ENCODE assay signal across 21 cellular contexts in genomic region chr4:61532324-61532723, GRCh38.
A peak's percentile ranks its signal among the peaks of the same experiment; 100 is the strongest.
DNase-seq lines count a peak whose midpoint lies in the region; ATAC-seq, FAIRE-seq and TF ChIP-seq lines count a peak whose summit lies in the region.
"Had no signal": no experiment of that assay in that cellular context is flagged by ENCODE, and none has a peak within 500 bp of the region (broad histone marks: within the 10 kb centered on the region; RNA-seq: fewer than 3 reads in every experiment).

No MANE protein-coding gene starts in this region.

- CTCF ChIA-PET in GM12878 (lab: Yijun Ruan, JAX) = interaction anchor here (0.8 kb wide), 1 partner anchor 9 kb away, joined by 4 read pairs; no protein-coding TSS in a partner anchor

- no TSS peak for BruUV-seq in GM12878 (replicated peaks; lab: Mats Ljungman, UMichigan)

- TF ChIP-seq POLR2A in GM12878 (IDR thresholded peaks at IDR 0.05; ENCODE audit: low read depth, low read length) = no peak

- no peak overlapping the region for H3K27ac ChIP-seq in GM12878 (ENCODE audit: control insufficient read depth, insufficient read depth)
- H3K27ac ChIP-seq: BLaER1, gastroesophageal sphincter, HL-60, uterus had no signal

- no peak for FAIRE-seq in GM12878 (lab: Jason Lieb, UNC)
- FAIRE-seq: A204.1, D721Med had no signal

- H3K36me3 ChIP-seq in GM12878 (ENCODE audit: control insufficient read depth in 2 of 2, insufficient read depth in 2 of 2, low read length in 1 of 2) = no peaks in the 10 kb centered on the region
- H3K36me3 ChIP-seq: BLaER1, gastroesophageal sphincter, HAP-1, uterus had no signal

- H3K79me2 ChIP-seq in GM12878 (ENCODE audit: control insufficient read depth, insufficient read depth, low read length) = no peaks in the 10 kb centered on the region

- no peaks in the 10 kb centered on the region for H4K20me1 ChIP-seq in GM12878 (ENCODE audit: control insufficient read depth, insufficient read depth)
- H4K20me1 ChIP-seq: BLaER1 had no signal

- in situ Hi-C loops in GM12878 (cut with MboI) = no loop called here

- DNase-seq in NCI-H2029 (lab: John Stamatoyannopoulos, UW) = peak; percentile 1
- DNase-seq in NCI-H2029 treated with DMSO at 0.1 percent for 48 hours (lab: John Stamatoyannopoulos, UW) = no peak
- no peak for DNase-seq in GM12878 (ENCODE audit: low read depth, low spot score)
- DNase-seq in left ventricle myocardium superior = peak; percentile 30
- peak; percentile 83 for DNase-seq in retina
- DNase-seq: activated B cell treated with CpG ODN at 0.5 μM for 24 hours; natural killer cell; NCI-H446 treated with DMSO at 0.1 percent for 48 hours; stimulated activated CD4-positive, alpha-beta T cell treated with anti-CD3 and anti-CD28 coated beads, Interleukin-1b, Interleukin-23, amount 100 ng/mL, for 48 hours; T-helper 2 cell; uterus had no signal

- no peak overlapping the region for H3K4me3 ChIP-seq in GM12878
- H3K4me3 ChIP-seq: BLaER1, gastroesophageal sphincter, HAP-1, uterus had no signal

- no peak for TF ChIP-seq CTCF in GM12878 (IDR thresholded peaks at IDR 0.05 in 2 of 3, conservative IDR thresholded peaks at IDR 0.05 in 1 of 3; ENCODE audit: control insufficient read depth in 2 of 3, extremely low read depth in 1 of 3, insufficient read depth in 1 of 3, low read depth in 3 of 3, low read length in 3 of 3)

- RAD21 ChIA-PET in GM12878 (lab: Charles Lee; ENCODE audit: unreplicated experiment) = interaction anchor here (0.7 to 1.5 kb wide), 3 partner anchors 9 to 26 kb away, joined by 3 to 8 read pairs (median 5); no protein-coding TSS in a partner anchor

- H3K9ac ChIP-seq in GM12878 (ENCODE audit: control insufficient read depth, insufficient read depth, low read length) = no peak overlapping the region
- H3K9ac ChIP-seq: BLaER1 had no signal

- POLR2A ChIA-PET in GM12878 (lab: Charles Lee) = no interaction called here

- H2AFZ ChIP-seq in GM12878 (ENCODE audit: control insufficient read depth, low read depth, low read length) = no peak overlapping the region

- no peak for TF ChIP-seq EP300 in GM12878 (IDR thresholded peaks at IDR 0.05; ENCODE audit: borderline replicate concordance in 1 of 2, control insufficient read depth in 1 of 2, low read depth in 2 of 2, low read length in 2 of 2)

- WGBS in GM12878 (ENCODE audit: insufficient coverage, insufficient replicate concordance, low lambda C conversion rate, missing lambda C conversion rate) = 63% methylated on average over 13 of the region's 13 CpGs

- SMC1A ChIA-PET in GM12878 (lab: Charles Lee; ENCODE audit: uncharacterized antibody, unreplicated experiment) = interaction anchor here (1.3 kb wide), 1 partner anchor 13 kb away, joined by 4 read pairs; no protein-coding TSS in a partner anchor

- no peaks in the 10 kb centered on the region for H3K9me3 ChIP-seq in GM12878 (replicated peaks; ENCODE audit: control insufficient read depth, insufficient read depth, low read length)
- H3K9me3 ChIP-seq: BLaER1, uterus had no signal

- no peaks in the 10 kb centered on the region for H3K27me3 ChIP-seq in GM12878 (replicated peaks in 1 of 2; ENCODE audit: control insufficient read depth in 2 of 2, insufficient read depth in 2 of 2, low read length in 1 of 2)
- H3K27me3 ChIP-seq: BLaER1, gastroesophageal sphincter, uterus had no signal

- no peak for TF ChIP-seq RAD21 in GM12878 (IDR thresholded peaks at IDR 0.05; ENCODE audit: insufficient read depth, low read depth, low read length)

- H3K4me2 ChIP-seq in GM12878 (ENCODE audit: control insufficient read depth, insufficient read depth) = no peak overlapping the region
- H3K4me2 ChIP-seq: BLaER1 had no signal

- H3K4me1 ChIP-seq in GM12878 (ENCODE audit: control insufficient read depth, insufficient read depth, low read length) = no peaks in the 10 kb centered on the region
- H3K4me1 ChIP-seq: gastroesophageal sphincter, uterus had no signal

- intact Hi-C loops in GM12878 (cut with micrococcal nuclease; ENCODE audit: unreplicated experiment) = no loop called here
- intact Hi-C loops in left ventricle myocardium superior (cut with micrococcal nuclease) = no loop called here

- peak; percentile 29; the same call in 2 of the 3 replicates for ATAC-seq in GM12878
- peak; percentile 48 for ATAC-seq in left ventricle myocardium superior
- no peak for ATAC-seq in GM21723 (IDR thresholded peaks at IDR 0.05; ENCODE audit: unreplicated experiment)
- ATAC-seq in GM21360 (IDR thresholded peaks at IDR 0.05; ENCODE audit: unreplicated experiment) = no peak
- no peak for ATAC-seq in HG02973 (IDR thresholded peaks at IDR 0.05; ENCODE audit: unreplicated experiment)
- ATAC-seq: gastroesophageal sphincter, natural killer cell, right cardiac atrium had no signal

TF ChIP-seq in GM12878, 131 proteins besides CTCF, POLR2A, EP300 and RAD21:
- TF ChIP-seq MTA2 (IDR thresholded peaks at IDR 0.05; ENCODE audit: low read depth) (peak; percentile 53; the same call in 1 of the 2 replicates), GABPA (IDR thresholded peaks at IDR 0.05; ENCODE audit: low read depth) (no peak), NR2F1 (conservative IDR thresholded peaks at IDR 0.05) (peak; percentile 85), IKZF1 (conservative IDR thresholded peaks at IDR 0.05) (peak; percentile 28; the same call in 1 of the 2 replicates)
- TF ChIP-seq, protein P1, sequence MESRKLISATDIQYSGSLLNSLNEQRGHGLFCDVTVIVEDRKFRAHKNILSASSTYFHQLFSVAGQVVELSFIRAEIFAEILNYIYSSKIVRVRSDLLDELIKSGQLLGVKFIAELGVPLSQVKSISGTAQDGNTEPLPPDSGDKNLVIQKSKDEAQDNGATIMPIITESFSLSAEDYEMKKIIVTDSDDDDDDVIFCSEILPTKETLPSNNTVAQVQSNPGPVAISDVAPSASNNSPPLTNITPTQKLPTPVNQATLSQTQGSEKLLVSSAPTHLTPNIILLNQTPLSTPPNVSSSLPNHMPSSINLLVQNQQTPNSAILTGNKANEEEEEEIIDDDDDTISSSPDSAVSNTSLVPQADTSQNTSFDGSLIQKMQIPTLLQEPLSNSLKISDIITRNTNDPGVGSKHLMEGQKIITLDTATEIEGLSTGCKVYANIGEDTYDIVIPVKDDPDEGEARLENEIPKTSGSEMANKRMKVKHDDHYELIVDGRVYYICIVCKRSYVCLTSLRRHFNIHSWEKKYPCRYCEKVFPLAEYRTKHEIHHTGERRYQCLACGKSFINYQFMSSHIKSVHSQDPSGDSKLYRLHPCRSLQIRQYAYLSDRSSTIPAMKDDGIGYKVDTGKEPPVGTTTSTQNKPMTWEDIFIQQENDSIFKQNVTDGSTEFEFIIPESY (IDR thresholded peaks at IDR 0.05) = peak; percentile 77; the same call in 1 of the 2 replicates

Comparison
In these comparisons a context has a peak if more than half of its experiments do, and no peak if none do; other contexts are left out.
1. DNase-seq: peak in NCI-H2029 (single experiment), left ventricle myocardium superior (single experiment) and retina (single experiment); none in NCI-H2029 treated with DMSO at 0.1 percent for 48 hours (single experiment) and GM12878 (single experiment).
2. ATAC-seq: peak in GM12878 (single experiment) and left ventricle myocardium superior (single experiment); none in GM21723 (single experiment), GM21360 (single experiment) and HG02973 (single experiment).